In the genomic region with DNA sequence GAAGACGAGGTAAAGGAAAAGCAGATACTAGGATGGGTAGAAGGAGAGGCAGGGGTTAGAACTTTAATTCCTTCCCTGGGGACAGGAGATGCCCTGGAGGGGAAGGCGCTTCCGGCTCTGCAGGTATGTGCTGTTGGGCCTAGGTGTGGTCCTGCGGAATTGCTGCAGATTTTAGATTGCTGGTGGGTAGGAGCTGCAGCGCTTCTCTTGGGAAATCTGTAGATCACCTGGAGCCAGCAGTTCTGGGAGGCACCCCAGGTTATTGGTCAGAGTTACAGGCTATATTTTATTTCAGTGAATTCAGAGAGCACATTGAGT, we compare ENCODE assay signal across 8 cellular contexts. TPM values are rescaled to one million over a fixed set of nuclear protein-coding genes. Genes with fewer than 3 reads are reported as not detected.
DNase-seq lines count a peak whose midpoint lies in the region; ATAC-seq and TF ChIP-seq lines count a peak whose summit lies in the region.

No MANE protein-coding gene starts in this region.

- H3K27me3 ChIP-seq in HAP-1 (ENCODE audit: low read depth) (no peaks in the 10 kb centered on the region), adrenal gland (no peaks in the 10 kb centered on the region), iPS-18a (ENCODE audit: control insufficient read depth, insufficient read depth, low read length) (peaks cover 16% of the 10 kb centered on the region), stomach smooth muscle (ENCODE audit: control insufficient read depth in 1 of 2, insufficient read depth in 2 of 2, low read length in 2 of 2) (no peaks in the 10 kb centered on the region)

- H3K4me1 ChIP-seq in HAP-1, result peaks cover 19% of the 10 kb centered on the region
- peaks cover 23 to 35% of the 10 kb centered on the region in 2 donors for H3K4me1 ChIP-seq in adrenal gland (replicated peaks in 1 of 2)
- H3K4me1 ChIP-seq in iPS-18a (ENCODE audit: control insufficient read depth, low read depth, low read length), result peaks cover 23% of the 10 kb centered on the region
- peaks cover 23% of the 10 kb centered on the region for H3K4me1 ChIP-seq in stomach smooth muscle (ENCODE audit: control insufficient read depth, insufficient read depth, low read length)

- no peak for TF ChIP-seq POLR2A in adrenal gland (IDR thresholded peaks at IDR 0.05)

- DNase-seq in HAP-1 (ENCODE audit: low spot score in 2 of 2) (no peak), adrenal gland (no peak), left lobe of liver (ENCODE audit: low spot score) (no peak), medulla oblongata (ENCODE audit: extremely low spot score) (no peak)

- TF ChIP-seq CTCF in adrenal gland (IDR thresholded peaks at IDR 0.05), result no peak

- 8 to 22% (median 15%) methylated on average over 5 of the region's 5 CpGs for WGBS in adrenal gland, 4 donors

- in situ Hi-C loops in HAP-1 (cut with MboI; ENCODE audit: low sequenced_read_pairs), result no loop called here

- peak overlapping the region; percentile 85 for H3K9ac ChIP-seq in iPS-18a (ENCODE audit: low read length)
- H3K9ac ChIP-seq in stomach smooth muscle (ENCODE audit: low read length in 2 of 2), result peak overlapping the region; percentile 82 to 93

- H3K27ac ChIP-seq in adrenal gland (peak overlapping the region; percentile 87 to 97 (median 94)), iPS-18a (ENCODE audit: low read length) (no peak overlapping the region), stomach smooth muscle (ENCODE audit: low read length) (peak overlapping the region; percentile 84)

- H3K36me3 ChIP-seq in HAP-1 (replicated peaks), result no peaks in the 10 kb centered on the region
- H3K36me3 ChIP-seq in adrenal gland (replicated peaks in 1 of 2), result no peaks in the 10 kb centered on the region
- no peaks in the 10 kb centered on the region for H3K36me3 ChIP-seq in iPS-18a (ENCODE audit: control insufficient read depth, low read depth, low read length)
- H3K36me3 ChIP-seq in stomach smooth muscle (ENCODE audit: control insufficient read depth in 2 of 2, insufficient read depth in 2 of 2, low read length in 2 of 2), result peaks cover 0 to 4% of the 10 kb centered on the region in 2 donors

- H3K4me3 ChIP-seq in HAP-1 (peak overlapping the region; percentile 59), adrenal gland (peak overlapping the region in 3 of 4 donors; percentile 70 to 84 (median 83)), iPS-18a (ENCODE audit: low read length) (peak overlapping the region; percentile 61), stomach smooth muscle (ENCODE audit: low read length in 2 of 2) (peak overlapping the region; percentile 81 to 97)

- H3K9me3 ChIP-seq in HAP-1 (no peaks in the 10 kb centered on the region), adrenal gland (replicated peaks in 1 of 3) (no peaks in the 10 kb centered on the region), iPS-18a (ENCODE audit: control insufficient read depth, low read depth, low read length) (no peaks in the 10 kb centered on the region), stomach smooth muscle (ENCODE audit: control insufficient read depth in 2 of 2, low read length in 2 of 2) (no peaks in the 10 kb centered on the region)

- ATAC-seq in left lobe of liver (no peak), GM18870 (IDR thresholded peaks at IDR 0.05; ENCODE audit: unreplicated experiment) (no peak), GM18858 (IDR thresholded peaks at IDR 0.05; ENCODE audit: unreplicated experiment) (no peak)

- intact Hi-C loops in adrenal gland (cut with DNase I), result loop anchor here (10.0 kb wide), 2 partner anchors 53 to 63 kb away; a partner anchor contains a TSS

RNA-seq across cellular contexts. Expression of a gene that starts 1.1 kb away (rescaled TPM):
- total RNA-seq in adrenal gland (100 to 1,000 TPM; 193 to 375 (median 252) TPM), left lobe of liver (79.8 TPM)
- 100 to 1,000 TPM; 287 to 434 (median 289) TPM for polyA plus RNA-seq in adrenal gland
